Comparison of ENCODE assay signal across 2 cellular contexts in the genomic region with DNA sequence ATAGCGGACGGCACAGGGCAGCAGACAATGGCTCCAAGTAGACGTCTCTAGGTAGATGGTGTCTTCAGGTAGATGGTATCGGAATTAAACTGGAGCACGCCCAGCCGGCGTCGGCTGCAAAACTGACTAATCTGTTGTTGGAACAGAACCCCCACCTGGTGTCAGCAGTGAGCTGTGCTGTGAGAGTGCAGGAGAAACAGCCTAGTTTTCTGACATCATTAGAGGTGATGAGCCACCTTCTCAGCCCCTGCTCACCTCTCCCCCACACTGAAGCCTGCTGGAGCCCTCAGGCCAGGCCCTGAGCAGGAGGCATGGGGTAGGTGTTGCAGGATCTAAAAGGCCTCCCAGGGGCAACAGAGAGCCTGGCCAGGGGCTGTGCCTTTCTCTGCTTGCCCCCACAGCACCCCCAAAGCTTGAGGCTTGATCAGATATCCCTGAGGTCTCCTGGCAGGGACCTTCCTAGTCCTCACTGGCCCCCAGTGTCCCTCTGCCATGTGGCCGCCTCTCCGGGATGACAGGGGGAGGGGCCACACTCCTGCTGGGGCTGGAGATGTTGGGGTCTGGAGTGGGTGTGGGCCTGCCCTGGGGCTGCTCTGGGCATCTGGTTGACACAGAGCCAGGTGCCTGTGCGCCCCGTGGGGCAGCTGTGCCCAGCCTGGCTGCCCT.
A peak's percentile ranks its signal among the peaks of the same experiment; 100 is the strongest.
TF ChIP-seq lines count a peak whose summit lies in the region.

No MANE protein-coding gene starts in this region.

TF ChIP-seq in HEK293T, 16 proteins besides CTCF, POLR2A, EP300 and RAD21:
- TF ChIP-seq BHLHE40 (IDR thresholded peaks at IDR 0.05; ENCODE audit: borderline replicate concordance): no peak
- TF ChIP-seq ELF4 (IDR thresholded peaks at IDR 0.05): no peak
- no peak for TF ChIP-seq FOXK2 (IDR thresholded peaks at IDR 0.05)
- no peak for TF ChIP-seq ZNF384 (IDR thresholded peaks at IDR 0.05)
- TF ChIP-seq SUZ12 (IDR thresholded peaks at IDR 0.05): no peak
- TF ChIP-seq NFRKB (IDR thresholded peaks at IDR 0.05): no peak
TF ChIP-seq in HEK293T: peak in this region for 0.

TF ChIP-seq in HepG2, 621 proteins besides CTCF, POLR2A, EP300 and RAD21 (continues in another document):
- TF ChIP-seq, protein P1, sequence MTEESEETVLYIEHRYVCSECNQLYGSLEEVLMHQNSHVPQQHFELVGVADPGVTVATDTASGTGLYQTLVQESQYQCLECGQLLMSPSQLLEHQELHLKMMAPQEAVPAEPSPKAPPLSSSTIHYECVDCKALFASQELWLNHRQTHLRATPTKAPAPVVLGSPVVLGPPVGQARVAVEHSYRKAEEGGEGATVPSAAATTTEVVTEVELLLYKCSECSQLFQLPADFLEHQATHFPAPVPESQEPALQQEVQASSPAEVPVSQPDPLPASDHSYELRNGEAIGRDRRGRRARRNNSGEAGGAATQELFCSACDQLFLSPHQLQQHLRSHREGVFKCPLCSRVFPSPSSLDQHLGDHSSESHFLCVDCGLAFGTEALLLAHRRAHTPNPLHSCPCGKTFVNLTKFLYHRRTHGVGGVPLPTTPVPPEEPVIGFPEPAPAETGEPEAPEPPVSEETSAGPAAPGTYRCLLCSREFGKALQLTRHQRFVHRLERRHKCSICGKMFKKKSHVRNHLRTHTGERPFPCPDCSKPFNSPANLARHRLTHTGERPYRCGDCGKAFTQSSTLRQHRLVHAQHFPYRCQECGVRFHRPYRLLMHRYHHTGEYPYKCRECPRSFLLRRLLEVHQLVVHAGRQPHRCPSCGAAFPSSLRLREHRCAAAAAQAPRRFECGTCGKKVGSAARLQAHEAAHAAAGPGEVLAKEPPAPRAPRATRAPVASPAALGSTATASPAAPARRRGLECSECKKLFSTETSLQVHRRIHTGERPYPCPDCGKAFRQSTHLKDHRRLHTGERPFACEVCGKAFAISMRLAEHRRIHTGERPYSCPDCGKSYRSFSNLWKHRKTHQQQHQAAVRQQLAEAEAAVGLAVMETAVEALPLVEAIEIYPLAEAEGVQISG (CRISPR knock-in tag; IDR thresholded peaks at IDR 0.05): peak; percentile 39; the same call in 1 of the 2 replicates
- TF ChIP-seq EEA1 (CRISPR knock-in tag; IDR thresholded peaks at IDR 0.05; ENCODE audit: borderline replicate concordance) (no peak), ZNF124 (CRISPR knock-in tag; IDR thresholded peaks at IDR 0.05) (no peak), NFIB (CRISPR knock-in tag; IDR thresholded peaks at IDR 0.05; ENCODE audit: borderline replicate concordance) (0 out of 2 replicates have a peak, but pooled peaks have one; percentile 28), ZNF30 (CRISPR knock-in tag; IDR thresholded peaks at IDR 0.05) (no peak), ZNF547 (CRISPR knock-in tag; IDR thresholded peaks at IDR 0.05) (no peak), SMC3 (IDR thresholded peaks at IDR 0.05; ENCODE audit: low read length) (peak; percentile 95), ZNF780A (CRISPR knock-in tag; IDR thresholded peaks at IDR 0.05) (no peak), ATF7 (IDR thresholded peaks at IDR 0.05) (no peak), ATF7 (CRISPR knock-in tag; IDR thresholded peaks at IDR 0.05) (peak; percentile 56; the same call in 1 of the 2 replicates), STAT5B (CRISPR knock-in tag; IDR thresholded peaks at IDR 0.05) (no peak), KMT2A (CRISPR knock-in tag; IDR thresholded peaks at IDR 0.05) (0 out of 2 replicates have a peak, but pooled peaks have one; percentile 24), ZNF205 (CRISPR knock-in tag; IDR thresholded peaks at IDR 0.05) (no peak), ZNF496 (CRISPR knock-in tag; IDR thresholded peaks at IDR 0.05; ENCODE audit: insufficient replicate concordance) (no peak), PCBP1 (IDR thresholded peaks at IDR 0.05; ENCODE audit: borderline replicate concordance, low read depth, low read length) (no peak), ZNF251 (CRISPR knock-in tag; IDR thresholded peaks at IDR 0.05) (no peak)
- TF ChIP-seq, protein P2, sequence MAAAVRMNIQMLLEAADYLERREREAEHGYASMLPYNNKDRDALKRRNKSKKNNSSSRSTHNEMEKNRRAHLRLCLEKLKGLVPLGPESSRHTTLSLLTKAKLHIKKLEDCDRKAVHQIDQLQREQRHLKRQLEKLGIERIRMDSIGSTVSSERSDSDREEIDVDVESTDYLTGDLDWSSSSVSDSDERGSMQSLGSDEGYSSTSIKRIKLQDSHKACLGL (CRISPR knock-in tag; IDR thresholded peaks at IDR 0.05): no peak
- TF ChIP-seq, protein P3, sequence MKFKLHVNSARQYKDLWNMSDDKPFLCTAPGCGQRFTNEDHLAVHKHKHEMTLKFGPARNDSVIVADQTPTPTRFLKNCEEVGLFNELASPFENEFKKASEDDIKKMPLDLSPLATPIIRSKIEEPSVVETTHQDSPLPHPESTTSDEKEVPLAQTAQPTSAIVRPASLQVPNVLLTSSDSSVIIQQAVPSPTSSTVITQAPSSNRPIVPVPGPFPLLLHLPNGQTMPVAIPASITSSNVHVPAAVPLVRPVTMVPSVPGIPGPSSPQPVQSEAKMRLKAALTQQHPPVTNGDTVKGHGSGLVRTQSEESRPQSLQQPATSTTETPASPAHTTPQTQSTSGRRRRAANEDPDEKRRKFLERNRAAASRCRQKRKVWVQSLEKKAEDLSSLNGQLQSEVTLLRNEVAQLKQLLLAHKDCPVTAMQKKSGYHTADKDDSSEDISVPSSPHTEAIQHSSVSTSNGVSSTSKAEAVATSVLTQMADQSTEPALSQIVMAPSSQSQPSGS (CRISPR knock-in tag; IDR thresholded peaks at IDR 0.05): peak; percentile 54
- TF ChIP-seq, protein P4, sequence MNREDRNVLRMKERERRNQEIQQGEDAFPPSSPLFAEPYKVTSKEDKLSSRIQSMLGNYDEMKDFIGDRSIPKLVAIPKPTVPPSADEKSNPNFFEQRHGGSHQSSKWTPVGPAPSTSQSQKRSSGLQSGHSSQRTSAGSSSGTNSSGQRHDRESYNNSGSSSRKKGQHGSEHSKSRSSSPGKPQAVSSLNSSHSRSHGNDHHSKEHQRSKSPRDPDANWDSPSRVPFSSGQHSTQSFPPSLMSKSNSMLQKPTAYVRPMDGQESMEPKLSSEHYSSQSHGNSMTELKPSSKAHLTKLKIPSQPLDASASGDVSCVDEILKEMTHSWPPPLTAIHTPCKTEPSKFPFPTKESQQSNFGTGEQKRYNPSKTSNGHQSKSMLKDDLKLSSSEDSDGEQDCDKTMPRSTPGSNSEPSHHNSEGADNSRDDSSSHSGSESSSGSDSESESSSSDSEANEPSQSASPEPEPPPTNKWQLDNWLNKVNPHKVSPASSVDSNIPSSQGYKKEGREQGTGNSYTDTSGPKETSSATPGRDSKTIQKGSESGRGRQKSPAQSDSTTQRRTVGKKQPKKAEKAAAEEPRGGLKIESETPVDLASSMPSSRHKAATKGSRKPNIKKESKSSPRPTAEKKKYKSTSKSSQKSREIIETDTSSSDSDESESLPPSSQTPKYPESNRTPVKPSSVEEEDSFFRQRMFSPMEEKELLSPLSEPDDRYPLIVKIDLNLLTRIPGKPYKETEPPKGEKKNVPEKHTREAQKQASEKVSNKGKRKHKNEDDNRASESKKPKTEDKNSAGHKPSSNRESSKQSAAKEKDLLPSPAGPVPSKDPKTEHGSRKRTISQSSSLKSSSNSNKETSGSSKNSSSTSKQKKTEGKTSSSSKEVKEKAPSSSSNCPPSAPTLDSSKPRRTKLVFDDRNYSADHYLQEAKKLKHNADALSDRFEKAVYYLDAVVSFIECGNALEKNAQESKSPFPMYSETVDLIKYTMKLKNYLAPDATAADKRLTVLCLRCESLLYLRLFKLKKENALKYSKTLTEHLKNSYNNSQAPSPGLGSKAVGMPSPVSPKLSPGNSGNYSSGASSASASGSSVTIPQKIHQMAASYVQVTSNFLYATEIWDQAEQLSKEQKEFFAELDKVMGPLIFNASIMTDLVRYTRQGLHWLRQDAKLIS (CRISPR knock-in tag; IDR thresholded peaks at IDR 0.05): no peak
- TF ChIP-seq, protein P5, sequence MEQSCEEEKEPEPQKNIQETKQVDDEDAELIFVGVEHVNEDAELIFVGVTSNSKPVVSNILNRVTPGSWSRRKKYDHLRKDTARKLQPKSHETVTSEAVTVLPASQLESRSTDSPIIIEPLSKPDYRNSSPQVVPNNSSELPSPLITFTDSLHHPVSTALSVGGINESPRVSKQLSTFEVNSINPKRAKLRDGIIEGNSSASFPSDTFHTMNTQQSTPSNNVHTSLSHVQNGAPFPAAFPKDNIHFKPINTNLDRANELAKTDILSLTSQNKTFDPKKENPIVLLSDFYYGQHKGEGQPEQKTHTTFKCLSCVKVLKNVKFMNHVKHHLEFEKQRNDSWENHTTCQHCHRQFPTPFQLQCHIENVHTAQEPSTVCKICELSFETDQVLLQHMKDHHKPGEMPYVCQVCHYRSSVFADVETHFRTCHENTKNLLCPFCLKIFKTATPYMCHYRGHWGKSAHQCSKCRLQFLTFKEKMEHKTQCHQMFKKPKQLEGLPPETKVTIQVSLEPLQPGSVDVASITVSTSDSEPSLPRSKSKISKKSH (CRISPR knock-in tag; IDR thresholded peaks at IDR 0.05; ENCODE audit: borderline replicate concordance): 0 out of 2 replicates have a peak, but pooled peaks have one; percentile 57
- TF ChIP-seq, protein P6, sequence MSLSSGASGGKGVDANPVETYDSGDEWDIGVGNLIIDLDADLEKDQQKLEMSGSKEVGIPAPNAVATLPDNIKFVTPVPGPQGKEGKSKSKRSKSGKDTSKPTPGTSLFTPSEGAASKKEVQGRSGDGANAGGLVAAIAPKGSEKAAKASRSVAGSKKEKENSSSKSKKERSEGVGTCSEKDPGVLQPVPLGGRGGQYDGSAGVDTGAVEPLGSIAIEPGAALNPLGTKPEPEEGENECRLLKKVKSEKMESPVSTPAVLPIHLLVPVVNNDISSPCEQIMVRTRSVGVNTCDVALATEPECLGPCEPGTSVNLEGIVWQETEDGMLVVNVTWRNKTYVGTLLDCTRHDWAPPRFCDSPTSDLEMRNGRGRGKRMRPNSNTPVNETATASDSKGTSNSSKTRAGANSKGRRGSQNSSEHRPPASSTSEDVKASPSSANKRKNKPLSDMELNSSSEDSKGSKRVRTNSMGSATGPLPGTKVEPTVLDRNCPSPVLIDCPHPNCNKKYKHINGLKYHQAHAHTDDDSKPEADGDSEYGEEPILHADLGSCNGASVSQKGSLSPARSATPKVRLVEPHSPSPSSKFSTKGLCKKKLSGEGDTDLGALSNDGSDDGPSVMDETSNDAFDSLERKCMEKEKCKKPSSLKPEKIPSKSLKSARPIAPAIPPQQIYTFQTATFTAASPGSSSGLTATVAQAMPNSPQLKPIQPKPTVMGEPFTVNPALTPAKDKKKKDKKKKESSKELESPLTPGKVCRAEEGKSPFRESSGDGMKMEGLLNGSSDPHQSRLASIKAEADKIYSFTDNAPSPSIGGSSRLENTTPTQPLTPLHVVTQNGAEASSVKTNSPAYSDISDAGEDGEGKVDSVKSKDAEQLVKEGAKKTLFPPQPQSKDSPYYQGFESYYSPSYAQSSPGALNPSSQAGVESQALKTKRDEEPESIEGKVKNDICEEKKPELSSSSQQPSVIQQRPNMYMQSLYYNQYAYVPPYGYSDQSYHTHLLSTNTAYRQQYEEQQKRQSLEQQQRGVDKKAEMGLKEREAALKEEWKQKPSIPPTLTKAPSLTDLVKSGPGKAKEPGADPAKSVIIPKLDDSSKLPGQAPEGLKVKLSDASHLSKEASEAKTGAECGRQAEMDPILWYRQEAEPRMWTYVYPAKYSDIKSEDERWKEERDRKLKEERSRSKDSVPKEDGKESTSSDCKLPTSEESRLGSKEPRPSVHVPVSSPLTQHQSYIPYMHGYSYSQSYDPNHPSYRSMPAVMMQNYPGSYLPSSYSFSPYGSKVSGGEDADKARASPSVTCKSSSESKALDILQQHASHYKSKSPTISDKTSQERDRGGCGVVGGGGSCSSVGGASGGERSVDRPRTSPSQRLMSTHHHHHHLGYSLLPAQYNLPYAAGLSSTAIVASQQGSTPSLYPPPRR (CRISPR knock-in tag; IDR thresholded peaks at IDR 0.05; ENCODE audit: borderline replicate concordance): 0 out of 2 replicates have a peak, but pooled peaks have one; percentile 12
- TF ChIP-seq, protein P7, sequence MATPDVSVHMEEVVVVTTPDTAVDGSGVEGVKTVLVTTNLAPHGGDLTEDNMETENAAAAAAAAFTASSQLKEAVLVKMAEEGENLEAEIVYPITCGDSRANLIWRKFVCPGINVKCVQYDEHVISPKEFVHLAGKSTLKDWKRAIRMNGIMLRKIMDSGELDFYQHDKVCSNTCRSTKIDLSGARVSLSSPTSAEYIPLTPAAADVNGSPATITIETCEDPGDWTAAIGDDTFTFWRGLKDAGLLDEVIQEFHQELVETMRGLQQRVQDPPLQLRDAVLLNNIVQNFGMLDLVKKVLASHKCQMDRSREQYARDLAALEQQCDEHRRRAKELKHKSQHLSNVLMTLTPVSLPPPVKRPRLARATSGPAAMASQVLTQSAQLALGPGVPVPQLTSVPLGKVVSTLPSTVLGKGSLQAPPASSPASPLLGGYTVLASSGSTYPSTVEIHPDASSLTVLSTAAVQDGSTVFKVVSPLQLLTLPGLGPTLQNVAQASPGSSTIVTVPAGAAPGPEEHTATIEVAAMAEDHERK (CRISPR knock-in tag; IDR thresholded peaks at IDR 0.05; ENCODE audit: low read depth): 0 out of 2 replicates have a peak, but pooled peaks have one; percentile 31
- TF ChIP-seq, protein P8, sequence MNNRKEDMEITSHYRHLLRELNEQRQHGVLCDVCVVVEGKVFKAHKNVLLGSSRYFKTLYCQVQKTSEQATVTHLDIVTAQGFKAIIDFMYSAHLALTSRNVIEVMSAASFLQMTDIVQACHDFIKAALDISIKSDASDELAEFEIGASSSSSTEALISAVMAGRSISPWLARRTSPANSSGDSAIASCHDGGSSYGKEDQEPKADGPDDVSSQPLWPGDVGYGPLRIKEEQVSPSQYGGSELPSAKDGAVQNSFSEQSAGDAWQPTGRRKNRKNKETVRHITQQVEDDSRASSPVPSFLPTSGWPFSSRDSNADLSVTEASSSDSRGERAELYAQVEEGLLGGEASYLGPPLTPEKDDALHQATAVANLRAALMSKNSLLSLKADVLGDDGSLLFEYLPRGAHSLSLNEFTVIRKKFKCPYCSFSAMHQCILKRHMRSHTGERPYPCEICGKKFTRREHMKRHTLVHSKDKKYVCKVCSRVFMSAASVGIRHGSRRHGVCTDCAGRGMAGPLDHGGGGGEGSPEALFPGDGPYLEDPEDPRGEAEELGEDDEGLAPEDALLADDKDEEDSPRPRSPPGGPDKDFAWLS (CRISPR knock-in tag; IDR thresholded peaks at IDR 0.05; ENCODE audit: borderline replicate concordance): no peak
- TF ChIP-seq, protein P9, sequence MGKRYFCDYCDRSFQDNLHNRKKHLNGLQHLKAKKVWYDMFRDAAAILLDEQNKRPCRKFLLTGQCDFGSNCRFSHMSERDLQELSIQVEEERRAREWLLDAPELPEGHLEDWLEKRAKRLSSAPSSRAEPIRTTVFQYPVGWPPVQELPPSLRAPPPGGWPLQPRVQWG (CRISPR knock-in tag; IDR thresholded peaks at IDR 0.05; ENCODE audit: borderline replicate concordance, low read depth): no peak
- TF ChIP-seq, protein P10, sequence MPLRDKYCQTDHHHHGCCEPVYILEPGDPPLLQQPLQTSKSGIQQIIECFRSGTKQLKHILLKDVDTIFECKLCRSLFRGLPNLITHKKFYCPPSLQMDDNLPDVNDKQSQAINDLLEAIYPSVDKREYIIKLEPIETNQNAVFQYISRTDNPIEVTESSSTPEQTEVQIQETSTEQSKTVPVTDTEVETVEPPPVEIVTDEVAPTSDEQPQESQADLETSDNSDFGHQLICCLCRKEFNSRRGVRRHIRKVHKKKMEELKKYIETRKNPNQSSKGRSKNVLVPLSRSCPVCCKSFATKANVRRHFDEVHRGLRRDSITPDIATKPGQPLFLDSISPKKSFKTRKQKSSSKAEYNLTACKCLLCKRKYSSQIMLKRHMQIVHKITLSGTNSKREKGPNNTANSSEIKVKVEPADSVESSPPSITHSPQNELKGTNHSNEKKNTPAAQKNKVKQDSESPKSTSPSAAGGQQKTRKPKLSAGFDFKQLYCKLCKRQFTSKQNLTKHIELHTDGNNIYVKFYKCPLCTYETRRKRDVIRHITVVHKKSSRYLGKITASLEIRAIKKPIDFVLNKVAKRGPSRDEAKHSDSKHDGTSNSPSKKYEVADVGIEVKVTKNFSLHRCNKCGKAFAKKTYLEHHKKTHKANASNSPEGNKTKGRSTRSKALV (CRISPR knock-in tag; IDR thresholded peaks at IDR 0.05): peak; percentile 73; the same call in 1 of the 2 replicates
